ENCODE assay signal across 31 cellular contexts in the genomic region with DNA sequence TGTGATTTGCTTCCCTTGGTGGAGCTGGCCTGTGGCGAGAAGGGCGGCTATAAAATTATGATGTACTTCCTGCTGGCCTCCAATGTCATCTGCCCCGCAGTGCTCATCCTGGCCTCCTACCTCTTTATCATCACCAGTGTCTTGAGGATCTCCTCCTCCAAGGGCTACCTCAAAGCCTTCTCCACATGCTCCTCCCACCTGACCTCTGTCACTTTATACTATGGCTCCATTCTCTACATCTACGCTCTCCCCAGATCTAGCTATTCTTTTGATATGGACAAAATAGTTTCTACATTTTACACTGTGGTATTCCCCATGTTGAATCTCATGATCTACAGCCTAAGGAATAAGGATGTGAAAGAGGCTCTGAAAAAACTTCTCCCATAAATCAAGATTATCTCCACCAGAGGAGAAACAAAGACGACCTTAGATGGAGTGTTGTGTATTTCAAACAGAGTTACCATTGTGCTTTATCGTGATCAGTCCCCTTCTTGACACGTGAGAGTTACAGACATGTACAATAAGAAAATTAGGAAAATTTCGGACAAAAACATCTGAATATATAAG. TPM values are rescaled to one million over a fixed set of nuclear protein-coding genes. Genes with fewer than 3 reads are reported as not detected.
"Had no signal": no experiment of that assay in that cellular context is flagged by ENCODE, and none has a peak within 500 bp of the region (broad histone marks: within the 10 kb centered on the region; RNA-seq: fewer than 3 reads in every experiment).

No MANE protein-coding gene starts in this region.

- H3K36me3 ChIP-seq: adrenal gland, esophagus squamous epithelium, suprapubic skin, tibial artery had no signal

- H3K9ac ChIP-seq: parathyroid adenoma had no signal

- H3K4me2 ChIP-seq: hepatocyte, smooth muscle cell had no signal

- H3K27ac Mint-ChIP-seq: activated CD4-positive, alpha-beta T cell treated with anti-CD3 and anti-CD28 coated beads for 36 hours; activated naive CD4-positive, alpha-beta T cell treated with anti-CD3 and anti-CD28 coated beads for 36 hours; activated naive CD8-positive, alpha-beta T cell treated with anti-CD3 and anti-CD28 coated beads for 36 hours; activated T-helper 1 cell treated with anti-CD3 and anti-CD28 coated beads, Interleukin-12 subunit alpha, Interleukin-12 subunit beta, Interleukin-2, Interleukin-4 antibody, amounts not matched to agents 30 ng/mL and 10 ng/mL and 1 ng/mL, durations not matched to agents 14 hours and 24 hours and 36 hours; endodermal cell; mesothelial cell of epicardium; naive thymus-derived CD8-positive, alpha-beta T cell; T-helper 2 cell treated with Interferon-gamma antibody and Interleukin-4, amounts not matched to agents 5 μg/mL and 100 μg/mL, for 36 hours had no signal

- H3K4me3 Mint-ChIP-seq: activated CD4-positive, alpha-beta T cell treated with anti-CD3 and anti-CD28 coated beads for 36 hours; activated naive CD4-positive, alpha-beta T cell treated with anti-CD3 and anti-CD28 coated beads for 36 hours; activated naive CD8-positive, alpha-beta T cell treated with anti-CD3 and anti-CD28 coated beads for 36 hours; activated T-helper 1 cell treated with anti-CD3 and anti-CD28 coated beads, Interleukin-12 subunit alpha, Interleukin-12 subunit beta, Interleukin-2, Interleukin-4 antibody, amounts not matched to agents 30 ng/mL and 10 ng/mL and 1 ng/mL, durations not matched to agents 14 hours and 24 hours and 36 hours; endodermal cell; mesothelial cell of epicardium; naive thymus-derived CD8-positive, alpha-beta T cell; neural crest cell; T-helper 2 cell treated with Interferon-gamma antibody and Interleukin-4, amounts not matched to agents 5 μg/mL and 100 μg/mL, for 36 hours had no signal

- H3K36me3 Mint-ChIP-seq: activated naive CD8-positive, alpha-beta T cell treated with anti-CD3 and anti-CD28 coated beads for 36 hours; mesothelial cell of epicardium; naive thymus-derived CD8-positive, alpha-beta T cell had no signal

- H3K27me3 Mint-ChIP-seq: activated CD4-positive, alpha-beta T cell treated with anti-CD3 and anti-CD28 coated beads for 36 hours; activated naive CD8-positive, alpha-beta T cell treated with anti-CD3 and anti-CD28 coated beads for 36 hours; naive thymus-derived CD8-positive, alpha-beta T cell had no signal

- H3K4me1 ChIP-seq: adrenal gland, esophagus squamous epithelium, parathyroid adenoma, psoas muscle, suprapubic skin, tibial artery had no signal

- H2AFZ ChIP-seq: hepatocyte, parathyroid adenoma had no signal

- H3K27me3 ChIP-seq: adrenal gland, esophagus squamous epithelium, hepatocyte, suprapubic skin, tibial artery had no signal

- FAIRE-seq: frontal cortex had no signal

- H3K4me3 ChIP-seq: adrenal gland, esophagus squamous epithelium, hepatocyte, psoas muscle, smooth muscle cell, suprapubic skin, tibial artery had no signal

- H3K27ac ChIP-seq: adrenal gland, esophagus squamous epithelium, hepatocyte, parathyroid adenoma, psoas muscle, suprapubic skin, tibial artery had no signal

- DNase-seq: activated CD4-positive, alpha-beta T cell treated with anti-CD3 and anti-CD28 coated beads for 36 hours; activated CD4-positive, alpha-beta T cell treated with anti-CD3 and anti-CD28 coated beads, Interleukin-2, amount 50 U/mL, for 4 hours; activated CD4-positive, CD25-positive, alpha-beta regulatory T cell; activated CD8-positive, alpha-beta memory T cell treated with anti-CD3 and anti-CD28 coated beads for 24 hours; activated effector memory CD4-positive, alpha-beta T cell treated with anti-CD3 and anti-CD28 coated beads, Interleukin-2, amount 50 U/mL, for 16 hours; activated naive CD8-positive, alpha-beta T cell treated with anti-CD3 and anti-CD28 coated beads for 36 hours; adrenal gland; central memory CD4-positive, alpha-beta T cell; endodermal cell; esophagus squamous epithelium; left cardiac atrium; left ventricle myocardium superior; nucleus accumbens; psoas muscle; stimulated activated CD4-positive, alpha-beta T cell treated with anti-CD3 and anti-CD28 coated beads, Interleukin-1b, Interleukin-23, amount 100 ng/mL, for 48 hours; stimulated activated CD4-positive, alpha-beta T cell treated with anti-CD3 and anti-CD28 coated beads, Interleukin-4, amount 100 ng/mL, for 4 hours; stimulated activated CD8-positive, alpha-beta memory T cell treated with anti-CD3 and anti-CD28 coated beads, Interleukin-4, amount 100 ng/mL, for 48 hours; stimulated activated naive CD4-positive, alpha-beta T cell; T-helper 1 cell; tibial artery had no signal

- H3K4me1 Mint-ChIP-seq: activated CD4-positive, alpha-beta T cell treated with anti-CD3 and anti-CD28 coated beads for 36 hours; activated naive CD8-positive, alpha-beta T cell treated with anti-CD3 and anti-CD28 coated beads for 36 hours; endodermal cell; mesothelial cell of epicardium; naive thymus-derived CD8-positive, alpha-beta T cell; neural crest cell had no signal

- H3K9me3 ChIP-seq: adrenal gland, esophagus squamous epithelium, psoas muscle, suprapubic skin, tibial artery had no signal

- H3K9me3 Mint-ChIP-seq: activated T-helper 1 cell treated with anti-CD3 and anti-CD28 coated beads, Interleukin-12 subunit alpha, Interleukin-12 subunit beta, Interleukin-2, Interleukin-4 antibody, amounts not matched to agents 30 ng/mL and 10 ng/mL and 1 ng/mL, durations not matched to agents 14 hours and 24 hours and 36 hours; endodermal cell; mesothelial cell of epicardium had no signal

- H3K79me2 ChIP-seq: hepatocyte, parathyroid adenoma had no signal

- ATAC-seq: activated CD4-positive, alpha-beta T cell treated with anti-CD3 and anti-CD28 coated beads for 36 hours; left cardiac atrium; left ventricle myocardium superior; naive thymus-derived CD8-positive, alpha-beta T cell; psoas muscle had no signal

RNA-seq across cellular contexts. Expression of gene OR9G1, which starts 2.1 kb away (rescaled TPM):
- total RNA-seq: activated CD4-positive, alpha-beta T cell treated with anti-CD3 and anti-CD28 coated beads for 36 hours; activated naive CD4-positive, alpha-beta T cell treated with anti-CD3 and anti-CD28 coated beads for 36 hours; activated naive CD8-positive, alpha-beta T cell treated with anti-CD3 and anti-CD28 coated beads for 36 hours; activated T-helper 1 cell treated with anti-CD3 and anti-CD28 coated beads, Interleukin-12 subunit alpha, Interleukin-12 subunit beta, Interleukin-2, Interleukin-4 antibody, amounts not matched to agents 30 ng/mL and 10 ng/mL and 1 ng/mL, durations not matched to agents 14 hours and 24 hours and 36 hours; adrenal gland; endodermal cell; esophagus squamous epithelium; frontal cortex; hepatocyte; left cardiac atrium; left ventricle myocardium superior; mesothelial cell of epicardium; naive thymus-derived CD8-positive, alpha-beta T cell; neural crest cell; psoas muscle; smooth muscle cell; suprapubic skin had no signal
- polyA plus RNA-seq: adrenal gland; hepatocyte; naive thymus-derived CD8-positive, alpha-beta T cell; psoas muscle; smooth muscle cell had no signal

RNA-seq across cellular contexts. Expression of gene OR5AR1, which starts 37.5 kb away (rescaled TPM):
- total RNA-seq: activated CD4-positive, alpha-beta T cell treated with anti-CD3 and anti-CD28 coated beads for 36 hours; activated naive CD4-positive, alpha-beta T cell treated with anti-CD3 and anti-CD28 coated beads for 36 hours; activated naive CD8-positive, alpha-beta T cell treated with anti-CD3 and anti-CD28 coated beads for 36 hours; activated T-helper 1 cell treated with anti-CD3 and anti-CD28 coated beads, Interleukin-12 subunit alpha, Interleukin-12 subunit beta, Interleukin-2, Interleukin-4 antibody, amounts not matched to agents 30 ng/mL and 10 ng/mL and 1 ng/mL, durations not matched to agents 14 hours and 24 hours and 36 hours; adrenal gland; endodermal cell; esophagus squamous epithelium; frontal cortex; hepatocyte; left cardiac atrium; left ventricle myocardium superior; mesothelial cell of epicardium; naive thymus-derived CD8-positive, alpha-beta T cell; neural crest cell; psoas muscle; smooth muscle cell; suprapubic skin had no signal
- polyA plus RNA-seq: adrenal gland; hepatocyte; naive thymus-derived CD8-positive, alpha-beta T cell; psoas muscle; smooth muscle cell had no signal

RNA-seq across cellular contexts. Expression of gene OR9G4, which starts 47.5 kb away (rescaled TPM):
- total RNA-seq: activated CD4-positive, alpha-beta T cell treated with anti-CD3 and anti-CD28 coated beads for 36 hours; activated naive CD4-positive, alpha-beta T cell treated with anti-CD3 and anti-CD28 coated beads for 36 hours; activated naive CD8-positive, alpha-beta T cell treated with anti-CD3 and anti-CD28 coated beads for 36 hours; activated T-helper 1 cell treated with anti-CD3 and anti-CD28 coated beads, Interleukin-12 subunit alpha, Interleukin-12 subunit beta, Interleukin-2, Interleukin-4 antibody, amounts not matched to agents 30 ng/mL and 10 ng/mL and 1 ng/mL, durations not matched to agents 14 hours and 24 hours and 36 hours; adrenal gland; endodermal cell; esophagus squamous epithelium; frontal cortex; hepatocyte; left cardiac atrium; left ventricle myocardium superior; mesothelial cell of epicardium; naive thymus-derived CD8-positive, alpha-beta T cell; neural crest cell; psoas muscle; smooth muscle cell; suprapubic skin had no signal
- polyA plus RNA-seq: adrenal gland; hepatocyte; naive thymus-derived CD8-positive, alpha-beta T cell; psoas muscle; smooth muscle cell had no signal

RNA-seq across cellular contexts. Expression of gene OR5AP2, which starts 58.8 kb away (rescaled TPM):
- total RNA-seq: activated CD4-positive, alpha-beta T cell treated with anti-CD3 and anti-CD28 coated beads for 36 hours; activated naive CD4-positive, alpha-beta T cell treated with anti-CD3 and anti-CD28 coated beads for 36 hours; activated naive CD8-positive, alpha-beta T cell treated with anti-CD3 and anti-CD28 coated beads for 36 hours; activated T-helper 1 cell treated with anti-CD3 and anti-CD28 coated beads, Interleukin-12 subunit alpha, Interleukin-12 subunit beta, Interleukin-2, Interleukin-4 antibody, amounts not matched to agents 30 ng/mL and 10 ng/mL and 1 ng/mL, durations not matched to agents 14 hours and 24 hours and 36 hours; adrenal gland; endodermal cell; esophagus squamous epithelium; frontal cortex; hepatocyte; left cardiac atrium; left ventricle myocardium superior; mesothelial cell of epicardium; naive thymus-derived CD8-positive, alpha-beta T cell; neural crest cell; psoas muscle; smooth muscle cell; suprapubic skin had no signal
- polyA plus RNA-seq: adrenal gland; hepatocyte; naive thymus-derived CD8-positive, alpha-beta T cell; psoas muscle; smooth muscle cell had no signal
